ENCODE assay signal across 27 cellular contexts in the genomic region with DNA sequence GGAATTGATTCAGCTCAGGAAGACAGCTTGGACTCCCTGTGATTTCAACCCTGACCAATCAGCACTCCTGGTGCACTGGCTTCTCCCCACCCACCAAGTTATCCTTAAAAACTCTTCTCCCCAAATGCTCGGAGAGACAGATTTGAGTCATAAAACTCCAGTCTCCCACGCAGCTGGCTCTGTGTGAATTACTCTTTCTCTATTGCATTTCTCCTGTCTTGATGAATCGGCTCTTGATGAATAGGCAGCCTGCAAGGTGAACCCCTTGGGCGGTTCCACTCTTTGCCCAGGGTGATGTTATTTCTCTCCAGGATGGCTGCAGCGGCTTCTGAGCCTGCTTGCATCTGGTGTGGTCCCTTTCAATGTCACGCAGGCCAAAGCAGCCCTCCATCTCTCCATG. TPM values are rescaled to one million over a fixed set of nuclear protein-coding genes. Genes with fewer than 3 reads are reported as not detected.
DNase-seq lines count a peak whose midpoint lies in the region; ATAC-seq and TF ChIP-seq lines count a peak whose summit lies in the region.
"Had no signal": no experiment of that assay in that cellular context is flagged by ENCODE, and none has a peak within 500 bp of the region (broad histone marks: within the 10 kb centered on the region; RNA-seq: fewer than 3 reads in every experiment).

No MANE protein-coding gene starts in this region.

- intact Hi-C loops in spleen (cut with DNase I; ENCODE audit: low total_unique reads): no loop called here
- intact Hi-C loops in posterior vena cava (cut with DNase I): no loop called here

- H3K27me3 Mint-ChIP-seq in activated naive CD8-positive, alpha-beta T cell: no peaks in the 10 kb centered on the region
- no peaks in the 10 kb centered on the region for H3K27me3 Mint-ChIP-seq in activated naive CD8-positive, alpha-beta T cell treated with anti-CD3 and anti-CD28 coated beads for 36 hours

- peak overlapping the region; percentile 38 for H3K4me3 Mint-ChIP-seq in activated naive CD8-positive, alpha-beta T cell
- H3K4me3 Mint-ChIP-seq in activated naive CD8-positive, alpha-beta T cell treated with anti-CD3 and anti-CD28 coated beads for 36 hours: no peak overlapping the region

- peaks cover 47% of the 10 kb centered on the region for H3K4me1 Mint-ChIP-seq in activated naive CD8-positive, alpha-beta T cell (ENCODE audit: low read depth)
- peaks cover 43% of the 10 kb centered on the region for H3K4me1 Mint-ChIP-seq in activated naive CD8-positive, alpha-beta T cell treated with anti-CD3 and anti-CD28 coated beads for 36 hours

- H3K4me1 ChIP-seq in spleen: peaks cover 0 to 2% (median 0%) of the 10 kb centered on the region in 6 donors

- H3K9me3 Mint-ChIP-seq in activated naive CD8-positive, alpha-beta T cell (ENCODE audit: low read depth): no peaks in the 10 kb centered on the region
- H3K9me3 Mint-ChIP-seq in activated naive CD8-positive, alpha-beta T cell treated with anti-CD3 and anti-CD28 coated beads for 36 hours: peaks cover 2% of the 10 kb centered on the region
- H3K9me3 Mint-ChIP-seq: CD4-positive, CD25-positive, alpha-beta regulatory T cell had no signal

- no peak for TF ChIP-seq CTCF in spleen (IDR thresholded peaks at IDR 0.05 in 8 of 11, conservative IDR thresholded peaks at IDR 0.05 in 3 of 11)

- no peak overlapping the region for H3K27ac ChIP-seq in spleen
- H3K27ac ChIP-seq: BLaER1 had no signal

- no peak for ATAC-seq in GM19452 (IDR thresholded peaks at IDR 0.05; ENCODE audit: unreplicated experiment)
- ATAC-seq: GM12878, PC-3 had no signal

- H3K36me3 ChIP-seq in spleen: no peaks in the 10 kb centered on the region
- H3K36me3 ChIP-seq: BLaER1, MG63 had no signal

- H3K27me3 ChIP-seq in spleen (replicated peaks in 1 of 7): peaks cover 0 to 59% (median under 1%) of the 10 kb centered on the region in 7 donors
- H3K27me3 ChIP-seq: BLaER1, MG63 had no signal

- TF ChIP-seq POLR2A in spleen (IDR thresholded peaks at IDR 0.05): no peak

- H3K27ac Mint-ChIP-seq in activated naive CD8-positive, alpha-beta T cell: peak overlapping the region; percentile 51
- no peak overlapping the region for H3K27ac Mint-ChIP-seq in activated naive CD8-positive, alpha-beta T cell treated with anti-CD3 and anti-CD28 coated beads for 36 hours

- no peaks in the 10 kb centered on the region for H3K36me3 Mint-ChIP-seq in activated naive CD8-positive, alpha-beta T cell
- no peaks in the 10 kb centered on the region for H3K36me3 Mint-ChIP-seq in activated naive CD8-positive, alpha-beta T cell treated with anti-CD3 and anti-CD28 coated beads for 36 hours
- H3K36me3 Mint-ChIP-seq: CD4-positive, CD25-positive, alpha-beta regulatory T cell had no signal

- DNase-seq in activated naive CD8-positive, alpha-beta T cell treated with anti-CD3 and anti-CD28 coated beads for 36 hours: no peak
- peak; percentile 9 for DNase-seq in amniotic epithelial cell (ENCODE audit: low read depth)
- peak; percentile 91 for DNase-seq in left kidney (ENCODE audit: low read depth, low spot score)
- peak; percentile 24 for DNase-seq in spleen
- no peak for DNase-seq in posterior vena cava (ENCODE audit: low spot score)
- DNase-seq in DMS53 treated with DMSO at 0.1 percent for 48 hours (lab: John Stamatoyannopoulos, UW; ENCODE audit: unreplicated experiment): no peak
- DNase-seq: 8988T; ACHN; CD4-positive, CD25-positive, alpha-beta regulatory T cell; DMS53; H7; KBM-7; MG63; NCI-H1105 treated with DMSO at 0.1 percent for 48 hours; NCI-H146; NCI-H1930; NCI-H2107; NCI-H446; NCI-H524 treated with DMSO at 0.1 percent for 48 hours; NCI-H774; NK-92 treated with Interleukin-12 subunit alpha and Interleukin-12 subunit beta, amount 100 ng/mL, for 24 hours; PC-3 had no signal

- no peak overlapping the region for H3K4me3 ChIP-seq in spleen
- H3K4me3 ChIP-seq: BLaER1, GM12878, MG63 had no signal

- 83 to 93% (median 90%) methylated on average over 6 of the region's 6 CpGs for WGBS in spleen, 5 donors

- no peaks in the 10 kb centered on the region for H3K9me3 ChIP-seq in spleen
- H3K9me3 ChIP-seq: BLaER1, MG63 had no signal

RNA-seq across cellular contexts. Expression of gene SLC52A3, which starts 12.4 kb away (rescaled TPM):
- total RNA-seq in activated naive CD8-positive, alpha-beta T cell treated with anti-CD3 and anti-CD28 coated beads for 36 hours: under 1 TPM; 0.08 to 0.25 TPM
- total RNA-seq in spleen (under 1 TPM in 4 of 7 donors, not detected in 3; 0.17 to 0.44 (median 0.27) TPM), posterior vena cava (1 to 10 TPM; 1.1 to 3.6 TPM)
- polyA plus RNA-seq in spleen: under 1 TPM; 0.03 to 0.08 (median 0.04) TPM
- total RNA-seq: CD4-positive, CD25-positive, alpha-beta regulatory T cell; GM12878; LHCN-M2 had no signal
- polyA plus RNA-seq: CD4-positive, CD25-positive, alpha-beta regulatory T cell; GM12878 had no signal

Comparison
In these comparisons a context has a peak if more than half of its experiments do, and no peak if none do; other contexts are left out.
1. DNase-seq: peak in amniotic epithelial cell (single experiment), left kidney (single experiment) and spleen (single experiment); none in activated naive CD8-positive, alpha-beta T cell treated with anti-CD3 and anti-CD28 coated beads for 36 hours (single experiment), posterior vena cava (single experiment) and DMS53 treated with DMSO at 0.1 percent for 48 hours (single experiment).